In the genomic region with DNA sequence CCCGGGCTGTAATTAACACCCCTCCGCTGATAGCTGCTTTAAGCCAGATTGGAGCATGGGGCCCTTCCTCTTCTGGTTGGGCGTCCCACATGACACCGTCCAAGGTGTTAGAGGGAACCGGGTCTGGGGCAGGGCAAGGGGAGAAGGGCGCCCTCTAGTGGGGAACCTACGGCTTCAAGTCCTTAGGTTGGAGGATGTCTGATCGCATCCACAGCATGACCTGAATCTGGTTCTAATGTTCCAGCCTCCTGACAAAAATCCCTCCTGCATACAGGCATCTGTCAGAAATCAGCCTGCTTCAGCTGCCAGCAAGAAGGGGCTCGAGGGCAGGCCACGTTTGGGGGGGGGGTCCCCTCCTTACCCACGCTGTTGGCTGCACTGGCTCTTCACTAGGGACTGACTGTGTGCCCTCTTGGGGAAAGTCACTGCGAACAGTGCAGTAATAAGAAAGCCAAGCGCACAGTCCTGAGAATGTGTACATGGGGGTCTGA, we compare ENCODE assay signal across 8 cellular contexts.
DNase-seq lines count a peak whose midpoint lies in the region; ATAC-seq and TF ChIP-seq lines count a peak whose summit lies in the region.

No MANE protein-coding gene starts in this region.

- TF ChIP-seq POLR2A in erythroblast (IDR thresholded peaks at IDR 0.05; ENCODE audit: low read length) = no peak

- peak; percentile 24 to 38 for DNase-seq in SHP77 (lab: John Stamatoyannopoulos, UW)
- DNase-seq in SHP77 treated with DMSO at 0.1 percent for 48 hours (lab: John Stamatoyannopoulos, UW) = no peak
- peak; percentile 60 for DNase-seq in NAMALWA (ENCODE audit: low spot score)
- peak; percentile 84 for DNase-seq in WTC11 (ENCODE audit: low spot score)
- peak; percentile 72 to 80 for DNase-seq in erythroblast (lab: John Stamatoyannopoulos, UW)
- peak; percentile 74 for DNase-seq in nephron progenitor cell

- no peaks in the 10 kb centered on the region for H3K27me3 Mint-ChIP-seq in WTC11 (ENCODE audit: low read depth)
- H3K27me3 Mint-ChIP-seq in nephron progenitor cell (ENCODE audit: low read depth, poor library complexity) = peaks cover 5% of the 10 kb centered on the region

- POLR2A ChIA-PET in WTC11 (lab: Charles Lee) = no interaction called here

- CTCF ChIA-PET in WTC11 (lab: Charles Lee) = interaction anchor here (0.6 to 4.0 kb wide), 38 partner anchors 8 to 419 kb away, joined by 3 to 41 read pairs (median 4); partner anchors contain the start of genes GRIK4 and TBCEL

- H3K4me1 Mint-ChIP-seq in WTC11 (peaks cover 21% of the 10 kb centered on the region), nephron progenitor cell (peaks cover 63% of the 10 kb centered on the region)

- H3K36me3 Mint-ChIP-seq in WTC11 (no peaks in the 10 kb centered on the region), nephron progenitor cell (ENCODE audit: low read depth) (no peaks in the 10 kb centered on the region)

- H3K4me3 Mint-ChIP-seq in WTC11 (no peak overlapping the region), nephron progenitor cell (no peak overlapping the region)

- H3K27ac Mint-ChIP-seq in WTC11 = no peak overlapping the region
- no peak overlapping the region for H3K27ac Mint-ChIP-seq in nephron progenitor cell

- H3K9me3 Mint-ChIP-seq in WTC11 (no peaks in the 10 kb centered on the region), nephron progenitor cell (no peaks in the 10 kb centered on the region)

- peak; percentile 83 for TF ChIP-seq CTCF in WTC11 (IDR thresholded peaks at IDR 0.05)
- TF ChIP-seq CTCF in nephron progenitor cell (IDR thresholded peaks at IDR 0.05) = peak; percentile 69

- ATAC-seq in WTC11 (peak; percentile 88), GM19324 (IDR thresholded peaks at IDR 0.05; ENCODE audit: low FRiP score, unreplicated experiment) (no peak), GM19328 (IDR thresholded peaks at IDR 0.05; ENCODE audit: unreplicated experiment) (no peak)

TF ChIP-seq in WTC11, 78 proteins besides CTCF, POLR2A, EP300 and RAD21:
- TF ChIP-seq USF2 (CRISPR knock-in tag; IDR thresholded peaks at IDR 0.05) (peak; percentile 58), RELA (CRISPR knock-in tag; IDR thresholded peaks at IDR 0.05; ENCODE audit: borderline replicate concordance) (no peak), GRHL2 (CRISPR knock-in tag; IDR thresholded peaks at IDR 0.05; ENCODE audit: insufficient replicate concordance, severe bottlenecking) (no peak), ATF1 (CRISPR knock-in tag; IDR thresholded peaks at IDR 0.05) (no peak)
